17 cellular contexts compared by ENCODE assay signal in genomic region chr2:113309655-113310387, GRCh38. TPM values are rescaled to one million over a fixed set of nuclear protein-coding genes. Genes with fewer than 3 reads are reported as not detected.
A peak's percentile ranks its signal among the peaks of the same experiment; 100 is the strongest.
DNase-seq lines count a peak whose midpoint lies in the region; ATAC-seq and TF ChIP-seq lines count a peak whose summit lies in the region.
"Had no signal": no experiment of that assay in that cellular context is flagged by ENCODE, and none has a peak within 500 bp of the region (broad histone marks: within the 10 kb centered on the region; RNA-seq: fewer than 3 reads in every experiment).

No MANE protein-coding gene starts in this region.

- intact Hi-C loops in gastrocnemius medialis (cut with DNase I; ENCODE audit: low total_unique reads) (loop anchor here (2.0 to 10.0 kb wide), 2 partner anchors 27 to 55 kb away; no protein-coding TSS in a partner anchor), A673 (cut with micrococcal nuclease; ENCODE audit: unreplicated experiment) (no loop called here)

- H3K36me3 ChIP-seq in RWPE2 (ENCODE audit: low read depth) (no peaks in the 10 kb centered on the region), gastrocnemius medialis (no peaks in the 10 kb centered on the region), A673 (ENCODE audit: insufficient read depth, low read length, poor library complexity, severe bottlenecking) (no peaks in the 10 kb centered on the region)
- H3K36me3 ChIP-seq: cardiac muscle cell had no signal

- DNase-seq in HPDE6-E6E7 (ENCODE audit: extremely low spot score) = peak; percentile 52
- no peak for DNase-seq in RWPE2 (ENCODE audit: low spot score)
- peak; percentile 58 for DNase-seq in glomerular visceral epithelial cell (ENCODE audit: extremely low spot score)
- DNase-seq in gastrocnemius medialis = peak; percentile 63 to 85
- DNase-seq in effector CD4-positive, alpha-beta T cell = no peak
- DNase-seq in A673 (ENCODE audit: low spot score) = no peak
- DNase-seq in naive thymus-derived CD8-positive, alpha-beta T cell = no peak
- DNase-seq: activated CD4-positive, alpha-beta T cell treated with anti-CD3 and anti-CD28 coated beads for 48 hours; activated naive CD8-positive, alpha-beta T cell treated with anti-CD3 and anti-CD28 coated beads for 36 hours; CD4-positive, CD25-positive, alpha-beta regulatory T cell; head of caudate nucleus; Karpas-422; NCI-H2081; posterior cingulate gyrus had no signal

- peaks cover 0 to 12% (median 4%) of the 10 kb centered on the region in 4 donors for H3K4me1 Mint-ChIP-seq in naive thymus-derived CD8-positive, alpha-beta T cell
- H3K4me1 Mint-ChIP-seq: CD4-positive, CD25-positive, alpha-beta regulatory T cell had no signal

- no peaks in the 10 kb centered on the region for H3K36me3 Mint-ChIP-seq in naive thymus-derived CD8-positive, alpha-beta T cell
- H3K36me3 Mint-ChIP-seq: activated naive CD8-positive, alpha-beta T cell treated with anti-CD3 and anti-CD28 coated beads for 36 hours; CD4-positive, CD25-positive, alpha-beta regulatory T cell had no signal

- H3K27ac Mint-ChIP-seq in naive thymus-derived CD8-positive, alpha-beta T cell = peak overlapping the region in 1 of 10 donors; percentile 22
- H3K27ac Mint-ChIP-seq: activated naive CD8-positive, alpha-beta T cell treated with anti-CD3 and anti-CD28 coated beads for 36 hours; CD4-positive, CD25-positive, alpha-beta regulatory T cell had no signal

- in situ Hi-C loops in gastrocnemius medialis (cut with MboI; ENCODE audit: low sequenced_read_pairs in 4 of 4) = no loop called here

- peak; percentile 95 for ATAC-seq in RWPE2 (ENCODE audit: low read depth)
- ATAC-seq in gastrocnemius medialis = peak; percentile 85 to 89
- ATAC-seq in naive thymus-derived CD8-positive, alpha-beta T cell = no peak
- ATAC-seq in HG03520 (IDR thresholded peaks at IDR 0.05; ENCODE audit: unreplicated experiment) = no peak

- POLR2A ChIA-PET in A673 (lab: Charles Lee; ENCODE audit: low non-redundant PET) = no interaction called here
- POLR2A ChIA-PET in naive thymus-derived CD8-positive, alpha-beta T cell (lab: Charles Lee) = no interaction called here

- H3K4me1 ChIP-seq in RWPE2 (ENCODE audit: insufficient read depth, poor library complexity, severe bottlenecking) = peaks cover 16% of the 10 kb centered on the region
- peaks cover 8 to 19% of the 10 kb centered on the region in 2 donors for H3K4me1 ChIP-seq in gastrocnemius medialis
- no peaks in the 10 kb centered on the region for H3K4me1 ChIP-seq in A673 (ENCODE audit: insufficient read depth, low read length, poor library complexity, severe bottlenecking)

- TF ChIP-seq CTCF in RWPE2 (IDR thresholded peaks at IDR 0.05; ENCODE audit: poor library complexity, severe bottlenecking) = no peak
- TF ChIP-seq CTCF in gastrocnemius medialis (IDR thresholded peaks at IDR 0.05 in 4 of 5, conservative IDR thresholded peaks at IDR 0.05 in 1 of 5) = no peak
- no peak for TF ChIP-seq CTCF in A673 (conservative IDR thresholded peaks at IDR 0.05; ENCODE audit: low read depth, low read length)

- H3K27ac ChIP-seq in RWPE2 (ENCODE audit: poor library complexity, severe bottlenecking) (peak overlapping the region; percentile 70), gastrocnemius medialis (peak overlapping the region; percentile 62 to 82 (median 74)), A673 (ENCODE audit: low read depth, low read length, poor library complexity, severe bottlenecking) (no peak overlapping the region)
- H3K27ac ChIP-seq: cardiac muscle cell had no signal

- H3K4me3 ChIP-seq in RWPE2 (ENCODE audit: severe bottlenecking) = no peak overlapping the region
- H3K4me3 ChIP-seq in gastrocnemius medialis = no peak overlapping the region
- no peak overlapping the region for H3K4me3 ChIP-seq in A673 (ENCODE audit: low read depth, low read length, poor library complexity, severe bottlenecking)
- H3K4me3 ChIP-seq: cardiac muscle cell had no signal

- no peak for TF ChIP-seq POLR2A in gastrocnemius medialis (IDR thresholded peaks at IDR 0.05)

- CTCF ChIA-PET in A673 (lab: Charles Lee) = no interaction called here

- H3K9me3 ChIP-seq in RWPE2 (ENCODE audit: severe bottlenecking) (no peaks in the 10 kb centered on the region), gastrocnemius medialis (no peaks in the 10 kb centered on the region), A673 (ENCODE audit: low read depth, low read length, poor library complexity, severe bottlenecking) (no peaks in the 10 kb centered on the region)

- no peak overlapping the region for H3K4me3 Mint-ChIP-seq in naive thymus-derived CD8-positive, alpha-beta T cell
- H3K4me3 Mint-ChIP-seq: activated naive CD8-positive, alpha-beta T cell treated with anti-CD3 and anti-CD28 coated beads for 36 hours; CD4-positive, CD25-positive, alpha-beta regulatory T cell had no signal

- H3K9me3 Mint-ChIP-seq in naive thymus-derived CD8-positive, alpha-beta T cell = no peaks in the 10 kb centered on the region
- H3K9me3 Mint-ChIP-seq: activated naive CD8-positive, alpha-beta T cell treated with anti-CD3 and anti-CD28 coated beads for 36 hours had no signal

- BruUV-seq in A673 (replicated peaks; lab: Mats Ljungman, UMichigan) = no TSS peak

- peaks cover 4 to 14% (median 12%) of the 10 kb centered on the region in 5 donors for H3K27me3 Mint-ChIP-seq in naive thymus-derived CD8-positive, alpha-beta T cell

- H3K27me3 ChIP-seq in RWPE2 (ENCODE audit: insufficient read depth, poor library complexity, severe bottlenecking) (no peaks in the 10 kb centered on the region), gastrocnemius medialis (no peaks in the 10 kb centered on the region), A673 (replicated peaks; ENCODE audit: insufficient read depth, low read depth, low read length, poor library complexity) (no peaks in the 10 kb centered on the region)
- H3K27me3 ChIP-seq: cardiac muscle cell had no signal

RNA-seq across cellular contexts. Expression of gene PAX8, which starts 31.1 kb away (rescaled TPM):
- total RNA-seq in gastrocnemius medialis = 1 to 10 TPM in 3 of 4 donors, under 1 TPM in 1; 0.27 to 8.7 (median 2.1) TPM
- total RNA-seq in A673 (2021) = 3.1 and 3.2 TPM in 2 replicates
- total RNA-seq in naive thymus-derived CD8-positive, alpha-beta T cell = 1 to 10 TPM in 1 of 2 experiments, under 1 TPM in 1; 0.82 to 1.6 TPM
- under 1 TPM; 0.52 to 0.73 (median 0.68) TPM for polyA plus RNA-seq in naive thymus-derived CD8-positive, alpha-beta T cell
- total RNA-seq: cardiac muscle cell, G401 had no signal
- polyA plus RNA-seq: cardiac muscle cell had no signal

Comparison
In these comparisons a context has a peak if more than half of its experiments do, and no peak if none do; other contexts are left out.
1. DNase-seq: peak in HPDE6-E6E7 (single experiment), glomerular visceral epithelial cell (single experiment) and gastrocnemius medialis (2 of 2); none in RWPE2 (single experiment), effector CD4-positive, alpha-beta T cell (single experiment), A673 (single experiment) and naive thymus-derived CD8-positive, alpha-beta T cell (0 of 10).
2. ATAC-seq: peak in RWPE2 (single experiment) and gastrocnemius medialis (2 of 2); none in naive thymus-derived CD8-positive, alpha-beta T cell (0 of 2) and HG03520 (single experiment).